14 cellular contexts compared by ENCODE assay signal in genomic region chr3:23002846-23003800, GRCh38.
DNase-seq lines count a peak whose midpoint lies in the region; ATAC-seq and TF ChIP-seq lines count a peak whose summit lies in the region.
"Had no signal": no experiment of that assay in that cellular context is flagged by ENCODE, and none has a peak within 500 bp of the region (broad histone marks: within the 10 kb centered on the region; RNA-seq: fewer than 3 reads in every experiment).

No MANE protein-coding gene starts in this region.

- intact Hi-C loops in psoas muscle (cut with DNase I) = no loop called here
- intact Hi-C loops in activated CD8-positive, alpha-beta T cell treated with anti-CD3 and anti-CD28 coated beads for 36 hours (cut with micrococcal nuclease) = no loop called here

- H3K4me3 Mint-ChIP-seq in activated CD8-positive, alpha-beta T cell treated with anti-CD3 and anti-CD28 coated beads for 36 hours = no peak overlapping the region
- H3K4me3 Mint-ChIP-seq: activated CD4-positive, alpha-beta T cell treated with anti-CD3 and anti-CD28 coated beads for 36 hours; activated naive CD8-positive, alpha-beta T cell treated with anti-CD3 and anti-CD28 coated beads, Interleukin-2, amount 50 U/mL, for 24 hours; HFFc6; stimulated activated naive CD8-positive, alpha-beta T cell treated with anti-CD3 and anti-CD28 coated beads, Interleukin-15, Interleukin-2, amounts not matched to agents 100 ng/mL and 50 ng/mL, for 24 hours had no signal

- CTCF ChIA-PET in activated CD8-positive, alpha-beta T cell treated with anti-CD3 and anti-CD28 coated beads for 36 hours (lab: Charles Lee) = no interaction called here

- no peaks in the 10 kb centered on the region for H3K9me3 Mint-ChIP-seq in activated CD8-positive, alpha-beta T cell treated with anti-CD3 and anti-CD28 coated beads for 36 hours
- H3K9me3 Mint-ChIP-seq: activated naive CD8-positive, alpha-beta T cell treated with anti-CD3 and anti-CD28 coated beads, Interleukin-2, amount 50 U/mL, for 24 hours; HFFc6; stimulated activated naive CD8-positive, alpha-beta T cell treated with anti-CD3 and anti-CD28 coated beads, Interleukin-15, Interleukin-2, amounts not matched to agents 100 ng/mL and 50 ng/mL, for 24 hours had no signal

- no peaks in the 10 kb centered on the region for H3K27me3 ChIP-seq in psoas muscle (ENCODE audit: insufficient read depth in 3 of 3, low read length in 2 of 3)
- H3K27me3 ChIP-seq: Peyer's patch had no signal

- H3K4me3 ChIP-seq in psoas muscle = peak overlapping the region; percentile 22
- H3K4me3 ChIP-seq: Peyer's patch had no signal

- no peaks in the 10 kb centered on the region for H3K9me3 ChIP-seq in psoas muscle
- H3K9me3 ChIP-seq: Peyer's patch had no signal

- WGBS in psoas muscle, 3 donors = 37 to 47% (median 40%) methylated on average over 16 of the region's 16 CpGs

- no peak overlapping the region for H3K27ac Mint-ChIP-seq in activated CD8-positive, alpha-beta T cell treated with anti-CD3 and anti-CD28 coated beads for 36 hours
- H3K27ac Mint-ChIP-seq: activated CD4-positive, alpha-beta T cell treated with anti-CD3 and anti-CD28 coated beads for 36 hours; activated naive CD8-positive, alpha-beta T cell treated with anti-CD3 and anti-CD28 coated beads, Interleukin-2, amount 50 U/mL, for 24 hours; HFFc6; stimulated activated naive CD8-positive, alpha-beta T cell treated with anti-CD3 and anti-CD28 coated beads, Interleukin-15, Interleukin-2, amounts not matched to agents 100 ng/mL and 50 ng/mL, for 24 hours had no signal

- DNase-seq in EH (ENCODE audit: low read depth) = peak; percentile 18
- DNase-seq in NCI-H2196 (lab: John Stamatoyannopoulos, UW; ENCODE audit: unreplicated experiment) = peak; percentile 51
- no peak for DNase-seq in psoas muscle
- DNase-seq in dedifferentiated amniotic fluid mesenchymal stem cell (ENCODE audit: extremely low spot score) = no peak
- DNase-seq in activated CD8-positive, alpha-beta T cell treated with anti-CD3 and anti-CD28 coated beads for 36 hours = no peak
- DNase-seq: activated CD4-positive, alpha-beta T cell treated with anti-CD3 and anti-CD28 coated beads for 36 hours; activated naive CD8-positive, alpha-beta T cell treated with anti-CD3 and anti-CD28 coated beads, Interleukin-2, amount 50 U/mL, for 24 hours; GDM1; HFFc6; Peyer's patch had no signal

- ATAC-seq in psoas muscle = peak; percentile 50 to 93 (median 82)
- ATAC-seq in activated CD8-positive, alpha-beta T cell treated with anti-CD3 and anti-CD28 coated beads for 36 hours = no peak
- ATAC-seq in HG03354 (IDR thresholded peaks at IDR 0.05; ENCODE audit: poor library complexity, severe bottlenecking, unreplicated experiment) = no peak
- ATAC-seq in HG03442 (IDR thresholded peaks at IDR 0.05; ENCODE audit: unreplicated experiment) = no peak
- ATAC-seq: activated CD4-positive, alpha-beta T cell treated with anti-CD3 and anti-CD28 coated beads for 36 hours; activated naive CD8-positive, alpha-beta T cell treated with anti-CD3 and anti-CD28 coated beads, Interleukin-2, amount 50 U/mL, for 24 hours had no signal

- no peaks in the 10 kb centered on the region for H3K36me3 Mint-ChIP-seq in activated CD8-positive, alpha-beta T cell treated with anti-CD3 and anti-CD28 coated beads for 36 hours (ENCODE audit: low read depth)

- H3K27ac ChIP-seq in cingulate gyrus (ENCODE audit: low read depth, low read length) = peak overlapping the region; percentile 31
- H3K27ac ChIP-seq in psoas muscle = peak overlapping the region; percentile 86
- H3K27ac ChIP-seq: Peyer's patch had no signal

- peaks cover 43% of the 10 kb centered on the region for H3K4me1 ChIP-seq in psoas muscle
- H3K4me1 ChIP-seq: Peyer's patch had no signal

- POLR2A ChIA-PET in activated CD8-positive, alpha-beta T cell treated with anti-CD3 and anti-CD28 coated beads for 36 hours (lab: Charles Lee) = no interaction called here

- no peaks in the 10 kb centered on the region for H3K27me3 Mint-ChIP-seq in activated CD8-positive, alpha-beta T cell treated with anti-CD3 and anti-CD28 coated beads for 36 hours
- H3K27me3 Mint-ChIP-seq: activated CD4-positive, alpha-beta T cell treated with anti-CD3 and anti-CD28 coated beads for 36 hours; activated naive CD8-positive, alpha-beta T cell treated with anti-CD3 and anti-CD28 coated beads, Interleukin-2, amount 50 U/mL, for 24 hours; stimulated activated naive CD8-positive, alpha-beta T cell treated with anti-CD3 and anti-CD28 coated beads, Interleukin-15, Interleukin-2, amounts not matched to agents 100 ng/mL and 50 ng/mL, for 24 hours had no signal

- TF ChIP-seq CTCF in psoas muscle (IDR thresholded peaks at IDR 0.05) = no peak
- no peak for TF ChIP-seq CTCF in activated CD8-positive, alpha-beta T cell treated with anti-CD3 and anti-CD28 coated beads for 36 hours (IDR thresholded peaks at IDR 0.05)

- H3K36me3 ChIP-seq in psoas muscle (ENCODE audit: insufficient read depth in 1 of 2, low read depth in 1 of 2) = no peaks in the 10 kb centered on the region
- H3K36me3 ChIP-seq: Peyer's patch had no signal

- H3K4me1 Mint-ChIP-seq in activated CD8-positive, alpha-beta T cell treated with anti-CD3 and anti-CD28 coated beads for 36 hours (ENCODE audit: low read depth) = no peaks in the 10 kb centered on the region
- H3K4me1 Mint-ChIP-seq: activated CD4-positive, alpha-beta T cell treated with anti-CD3 and anti-CD28 coated beads for 36 hours; activated naive CD8-positive, alpha-beta T cell treated with anti-CD3 and anti-CD28 coated beads, Interleukin-2, amount 50 U/mL, for 24 hours had no signal

Comparison
In these comparisons a context has a peak if more than half of its experiments do, and no peak if none do; other contexts are left out.
1. DNase-seq: peak in EH (single experiment) and NCI-H2196 (single experiment); none in psoas muscle (0 of 2), dedifferentiated amniotic fluid mesenchymal stem cell (single experiment) and activated CD8-positive, alpha-beta T cell treated with anti-CD3 and anti-CD28 coated beads for 36 hours (single experiment).
2. ATAC-seq: peak in psoas muscle (4 of 4); none in activated CD8-positive, alpha-beta T cell treated with anti-CD3 and anti-CD28 coated beads for 36 hours (single experiment), HG03354 (single experiment) and HG03442 (single experiment).